1 cellular context compared by ENCODE assay signal in the genomic region with DNA sequence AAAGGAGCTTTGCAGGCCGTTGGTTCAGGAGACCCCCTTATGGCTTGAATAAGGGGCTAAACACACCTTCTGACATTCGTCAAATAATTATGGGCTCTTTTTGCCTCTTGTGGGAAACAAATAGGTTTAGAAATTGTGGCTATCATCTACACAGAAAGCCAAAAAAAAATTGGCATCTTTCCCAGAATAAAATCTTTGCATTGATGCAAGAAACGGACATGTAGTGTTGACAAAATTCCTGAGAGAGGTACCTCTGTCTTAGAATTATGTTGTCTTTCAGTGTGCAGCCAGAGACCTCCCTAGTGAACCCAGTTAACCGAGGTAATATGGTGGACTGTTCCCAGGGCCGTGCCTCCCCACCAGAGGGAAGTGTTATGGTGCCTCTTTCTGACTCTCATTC.
TF ChIP-seq lines count a peak whose summit lies in the region.

No MANE protein-coding gene starts in this region.

TF ChIP-seq in K562, 482 proteins besides CTCF, POLR2A, EP300 and RAD21 (continued from another document):
- TF ChIP-seq, protein P1, sequence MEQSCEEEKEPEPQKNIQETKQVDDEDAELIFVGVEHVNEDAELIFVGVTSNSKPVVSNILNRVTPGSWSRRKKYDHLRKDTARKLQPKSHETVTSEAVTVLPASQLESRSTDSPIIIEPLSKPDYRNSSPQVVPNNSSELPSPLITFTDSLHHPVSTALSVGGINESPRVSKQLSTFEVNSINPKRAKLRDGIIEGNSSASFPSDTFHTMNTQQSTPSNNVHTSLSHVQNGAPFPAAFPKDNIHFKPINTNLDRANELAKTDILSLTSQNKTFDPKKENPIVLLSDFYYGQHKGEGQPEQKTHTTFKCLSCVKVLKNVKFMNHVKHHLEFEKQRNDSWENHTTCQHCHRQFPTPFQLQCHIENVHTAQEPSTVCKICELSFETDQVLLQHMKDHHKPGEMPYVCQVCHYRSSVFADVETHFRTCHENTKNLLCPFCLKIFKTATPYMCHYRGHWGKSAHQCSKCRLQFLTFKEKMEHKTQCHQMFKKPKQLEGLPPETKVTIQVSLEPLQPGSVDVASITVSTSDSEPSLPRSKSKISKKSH (CRISPR knock-in tag; IDR thresholded peaks at IDR 0.05), result no peak
- TF ChIP-seq, protein P2, sequence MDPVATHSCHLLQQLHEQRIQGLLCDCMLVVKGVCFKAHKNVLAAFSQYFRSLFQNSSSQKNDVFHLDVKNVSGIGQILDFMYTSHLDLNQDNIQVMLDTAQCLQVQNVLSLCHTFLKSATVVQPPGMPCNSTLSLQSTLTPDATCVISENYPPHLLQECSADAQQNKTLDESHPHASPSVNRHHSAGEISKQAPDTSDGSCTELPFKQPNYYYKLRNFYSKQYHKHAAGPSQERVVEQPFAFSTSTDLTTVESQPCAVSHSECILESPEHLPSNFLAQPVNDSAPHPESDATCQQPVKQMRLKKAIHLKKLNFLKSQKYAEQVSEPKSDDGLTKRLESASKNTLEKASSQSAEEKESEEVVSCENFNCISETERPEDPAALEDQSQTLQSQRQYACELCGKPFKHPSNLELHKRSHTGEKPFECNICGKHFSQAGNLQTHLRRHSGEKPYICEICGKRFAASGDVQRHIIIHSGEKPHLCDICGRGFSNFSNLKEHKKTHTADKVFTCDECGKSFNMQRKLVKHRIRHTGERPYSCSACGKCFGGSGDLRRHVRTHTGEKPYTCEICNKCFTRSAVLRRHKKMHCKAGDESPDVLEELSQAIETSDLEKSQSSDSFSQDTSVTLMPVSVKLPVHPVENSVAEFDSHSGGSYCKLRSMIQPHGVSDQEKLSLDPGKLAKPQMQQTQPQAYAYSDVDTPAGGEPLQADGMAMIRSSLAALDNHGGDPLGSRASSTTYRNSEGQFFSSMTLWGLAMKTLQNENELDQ (CRISPR knock-in tag; IDR thresholded peaks at IDR 0.05; ENCODE audit: borderline replicate concordance), result no peak
- TF ChIP-seq, protein P3, sequence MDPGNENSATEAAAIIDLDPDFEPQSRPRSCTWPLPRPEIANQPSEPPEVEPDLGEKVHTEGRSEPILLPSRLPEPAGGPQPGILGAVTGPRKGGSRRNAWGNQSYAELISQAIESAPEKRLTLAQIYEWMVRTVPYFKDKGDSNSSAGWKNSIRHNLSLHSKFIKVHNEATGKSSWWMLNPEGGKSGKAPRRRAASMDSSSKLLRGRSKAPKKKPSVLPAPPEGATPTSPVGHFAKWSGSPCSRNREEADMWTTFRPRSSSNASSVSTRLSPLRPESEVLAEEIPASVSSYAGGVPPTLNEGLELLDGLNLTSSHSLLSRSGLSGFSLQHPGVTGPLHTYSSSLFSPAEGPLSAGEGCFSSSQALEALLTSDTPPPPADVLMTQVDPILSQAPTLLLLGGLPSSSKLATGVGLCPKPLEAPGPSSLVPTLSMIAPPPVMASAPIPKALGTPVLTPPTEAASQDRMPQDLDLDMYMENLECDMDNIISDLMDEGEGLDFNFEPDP (CRISPR knock-in tag; IDR thresholded peaks at IDR 0.05), result no peak
- TF ChIP-seq SNIP1 (IDR thresholded peaks at IDR 0.05; ENCODE audit: low read depth) (no peak), NRF1 (conservative IDR thresholded peaks at IDR 0.05 in 1 of 2, IDR thresholded peaks at IDR 0.05 in 1 of 2) (no peak), HDAC6 (IDR thresholded peaks at IDR 0.05; ENCODE audit: low read depth, low read length) (no peak), GATA2 (CRISPR knock-in tag; IDR thresholded peaks at IDR 0.05) (no peak)
